22 cellular contexts compared by ENCODE assay signal in the genomic region with DNA sequence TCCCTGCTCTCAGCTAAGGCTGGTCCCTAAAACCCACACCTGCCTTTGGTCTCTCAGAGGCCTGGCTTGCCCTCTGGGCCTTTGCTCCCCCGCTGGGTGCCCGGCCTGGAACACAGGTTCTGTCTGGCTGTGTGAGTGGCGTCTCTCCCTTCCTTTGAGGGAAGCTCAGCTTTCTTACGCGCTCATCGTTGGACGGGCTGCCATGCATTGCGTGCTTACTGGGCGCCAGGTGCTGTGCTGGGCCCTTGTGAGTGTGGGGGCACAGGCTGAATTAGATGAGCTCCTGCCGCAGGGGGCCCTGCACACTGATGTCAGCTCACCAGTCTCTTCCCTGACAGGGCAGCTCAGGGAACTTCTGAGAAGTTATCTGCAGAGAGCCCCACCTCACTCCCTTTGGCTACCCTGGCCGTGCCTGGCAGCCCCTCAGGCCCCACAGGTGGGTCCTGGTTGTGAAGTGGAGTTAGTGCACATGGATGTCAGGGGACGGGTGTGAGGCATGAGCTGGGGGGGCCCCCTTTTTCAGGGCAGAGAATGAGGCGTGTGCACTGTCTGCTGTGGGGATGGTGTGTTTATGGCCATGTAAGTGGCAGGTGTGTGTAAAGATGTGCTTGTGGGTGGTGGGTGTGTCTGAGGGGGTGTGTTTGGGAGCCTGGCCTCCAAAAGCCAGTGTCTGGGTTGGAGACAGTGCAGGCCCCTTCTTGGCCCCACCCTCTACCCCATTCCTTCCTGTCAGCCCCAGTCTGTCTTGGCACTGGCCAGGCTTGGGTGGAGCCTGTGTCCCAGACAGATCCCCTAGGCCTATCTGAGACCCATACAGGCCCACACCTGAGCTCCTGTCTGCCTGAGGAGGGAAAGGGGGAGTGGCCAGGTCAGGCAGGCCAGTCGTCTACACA. TPM values are rescaled to one million over a fixed set of nuclear protein-coding genes. Genes with fewer than 3 reads are reported as not detected.
DNase-seq lines count a peak whose midpoint lies in the region; ATAC-seq and TF ChIP-seq lines count a peak whose summit lies in the region.
"Had no signal": no experiment of that assay in that cellular context is flagged by ENCODE, and none has a peak within 500 bp of the region (broad histone marks: within the 10 kb centered on the region; RNA-seq: fewer than 3 reads in every experiment).

No MANE protein-coding gene starts in this region.

- no peaks in the 10 kb centered on the region for H3K9me2 ChIP-seq in OCI-LY7 (ENCODE audit: insufficient read depth, low read length)

- BruUV-seq in OCI-LY7 (replicated peaks; lab: Mats Ljungman, UMichigan), result no TSS peak

- peak overlapping the region; percentile 9; the same call in 1 of the 2 replicates for H3K4me2 ChIP-seq in OCI-LY7 (ENCODE audit: low read length)

- peaks cover 21% of the 10 kb centered on the region; the same call in 1 of the 2 replicates for H3K79me2 ChIP-seq in OCI-LY7 (ENCODE audit: insufficient read depth, low read depth, low read length)

- no peak overlapping the region for H2AFZ ChIP-seq in OCI-LY7 (ENCODE audit: low read length)

- H3K4me1 ChIP-seq in OCI-LY7 (ENCODE audit: insufficient read depth, low read length, poor library complexity, severe bottlenecking) (peaks cover 57% of the 10 kb centered on the region), esophagus squamous epithelium (peaks cover 26 to 92% (median 43%) of the 10 kb centered on the region in 3 donors), psoas muscle (peaks cover 46% of the 10 kb centered on the region), aorta (ENCODE audit: control insufficient read depth in 1 of 2, insufficient read depth in 2 of 2, low read length in 2 of 2) (no peaks in the 10 kb centered on the region)
- H3K4me1 ChIP-seq: colonic mucosa had no signal

- no peak for TF ChIP-seq POLR2A in esophagus squamous epithelium (IDR thresholded peaks at IDR 0.05)

- POLR2A ChIA-PET in OCI-LY7 (lab: Charles Lee), result interaction anchor here (0.8 kb wide), 1 partner anchor 8 kb away, joined by 3 read pairs; no protein-coding TSS in a partner anchor

- H3K4me3 ChIP-seq in OCI-LY7 (ENCODE audit: low read depth, low read length, poor library complexity, severe bottlenecking) (no peak overlapping the region), esophagus squamous epithelium (no peak overlapping the region), psoas muscle (peak overlapping the region; percentile 65), aorta (ENCODE audit: low read length in 2 of 2) (no peak overlapping the region)
- H3K4me3 ChIP-seq: colonic mucosa, lung had no signal

- WGBS in esophagus squamous epithelium, 2 donors, result 50 to 62% methylated on average over 1 to 6 of the region's 14 CpGs
- 80 to 89% (median 83%) methylated on average over 14 of the region's 14 CpGs for WGBS in psoas muscle, 3 donors
- 90 to 95% methylated on average over 14 of the region's 14 CpGs for WGBS in aorta, 2 donors

- H4K20me1 ChIP-seq in OCI-LY7 (ENCODE audit: insufficient read depth, low read length), result no peaks in the 10 kb centered on the region

- H3K36me3 ChIP-seq in OCI-LY7 (ENCODE audit: insufficient read depth, low read length) (peaks cover 71% of the 10 kb centered on the region), esophagus squamous epithelium (peaks cover 0 to 37% (median 8%) of the 10 kb centered on the region in 3 donors), psoas muscle (ENCODE audit: insufficient read depth in 1 of 2, low read depth in 1 of 2) (no peaks in the 10 kb centered on the region), aorta (ENCODE audit: control insufficient read depth in 1 of 2, insufficient read depth in 2 of 2, low read length in 1 of 2) (no peaks in the 10 kb centered on the region)
- H3K36me3 ChIP-seq: colonic mucosa had no signal

- intact Hi-C loops in OCI-LY7 (cut with micrococcal nuclease; ENCODE audit: unreplicated experiment) (no loop called here), esophagus squamous epithelium (cut with DNase I) (no loop called here), psoas muscle (cut with DNase I) (no loop called here), aorta (cut with DNase I) (no loop called here)

- H3K9me3 ChIP-seq in OCI-LY7 (ENCODE audit: low read length) (no peaks in the 10 kb centered on the region), esophagus squamous epithelium (no peaks in the 10 kb centered on the region), psoas muscle (no peaks in the 10 kb centered on the region), aorta (ENCODE audit: control insufficient read depth, low read length) (no peaks in the 10 kb centered on the region)
- H3K9me3 ChIP-seq: colonic mucosa had no signal

- CTCF ChIA-PET in OCI-LY7 (lab: Charles Lee; ENCODE audit: unreplicated experiment), result no interaction called here

- H3K27ac ChIP-seq in OCI-LY7 (ENCODE audit: low read depth, low read length, poor library complexity, severe bottlenecking), result no peak overlapping the region
- H3K27ac ChIP-seq in esophagus squamous epithelium, result peak overlapping the region; percentile 72 to 91 (median 84)
- H3K27ac ChIP-seq in psoas muscle, result no peak overlapping the region
- no peak overlapping the region for H3K27ac ChIP-seq in aorta (ENCODE audit: low read depth in 1 of 2, low read length in 2 of 2)
- H3K27ac ChIP-seq: colonic mucosa had no signal

- no peak for TF ChIP-seq CTCF in OCI-LY7 (conservative IDR thresholded peaks at IDR 0.05; ENCODE audit: low read length)
- no peak for TF ChIP-seq CTCF in esophagus squamous epithelium (IDR thresholded peaks at IDR 0.05)
- no peak for TF ChIP-seq CTCF in psoas muscle (IDR thresholded peaks at IDR 0.05)

- ATAC-seq in psoas muscle, result no peak
- ATAC-seq in aorta (ENCODE audit: low FRiP score), result no peak
- ATAC-seq in HG02798 (IDR thresholded peaks at IDR 0.05; ENCODE audit: poor library complexity, unreplicated experiment), result no peak
- ATAC-seq: stimulated activated naive CD8-positive, alpha-beta T cell treated with anti-CD3 and anti-CD28 coated beads, Interleukin-15, amount 100 ng/mL, for 72 hours had no signal

- H3K27me3 ChIP-seq in esophagus squamous epithelium, result peaks cover 0 to 2% (median 0%) of the 10 kb centered on the region in 4 donors
- H3K27me3 ChIP-seq in psoas muscle (ENCODE audit: insufficient read depth in 3 of 3, low read length in 2 of 3), result no peaks in the 10 kb centered on the region
- H3K27me3 ChIP-seq in aorta (ENCODE audit: control insufficient read depth in 1 of 2, insufficient read depth in 2 of 2, low read length in 1 of 2), result no peaks in the 10 kb centered on the region
- H3K27me3 ChIP-seq: colonic mucosa had no signal

- peak; percentile 29 for DNase-seq in NCI-H2196 (lab: John Stamatoyannopoulos, UW; ENCODE audit: unreplicated experiment)
- no peak for DNase-seq in NCI-H2196 treated with DMSO at 0.1 percent for 48 hours (lab: John Stamatoyannopoulos, UW; ENCODE audit: unreplicated experiment)
- no peak for DNase-seq in OCI-LY7 (ENCODE audit: low spot score)
- DNase-seq in esophagus squamous epithelium (lab: John Stamatoyannopoulos, UW), result no peak
- no peak for DNase-seq in psoas muscle
- DNase-seq in activated gamma-delta T cell (lab: John Stamatoyannopoulos, UW), result no peak
- DNase-seq in aorta, result no peak
- DNase-seq: 8988T; activated CD4-positive, alpha-beta T cell treated with anti-CD3 and anti-CD28 coated beads for 1 hour; activated naive CD4-positive, alpha-beta T cell treated with anti-CD3 and anti-CD28 coated beads, Interleukin-2, amount 10 ng/mL, durations not matched to agents 7 days and 5 days; C1 segment of cervical spinal cord; colonic mucosa; DMS153; natural killer cell; NCI-H146; retina; SHP77; stimulated activated CD4-positive, alpha-beta T cell treated with anti-CD3 and anti-CD28 coated beads, Interleukin-15, amount 100 ng/mL, for 24 hours; stimulated activated naive CD8-positive, alpha-beta T cell treated with anti-CD3 and anti-CD28 coated beads, Interleukin-15, amount 100 ng/mL, for 72 hours; T-helper 9 cell had no signal

RNA-seq across cellular contexts. Expression of gene RMND5B, which starts 7.5 kb away (rescaled TPM):
- total RNA-seq in OCI-LY7 (2014; rRNA removed; shearing (Covaris generic)), result 54.2 and 68.3 TPM in 2 replicates
- 63.2 and 63.7 TPM in 2 replicates for total RNA-seq in OCI-LY7 (2022)
- 10 to 100 TPM; 43.9 to 88.1 (median 64.4) TPM for total RNA-seq in esophagus squamous epithelium
- 10 to 100 TPM; 48.0 to 54.9 (median 50.8) TPM for total RNA-seq in psoas muscle
- 10 to 100 TPM; 43.5 to 80.2 (median 55.9) TPM for polyA plus RNA-seq in psoas muscle
- 10 to 100 TPM; 35.0 to 38.8 TPM for total RNA-seq in aorta
- 10 to 100 TPM; 28.2 to 38.9 TPM for polyA plus RNA-seq in aorta

RNA-seq across cellular contexts. Expression of gene N4BP3, which starts 10.0 kb away (rescaled TPM):
- total RNA-seq in OCI-LY7 (2014; rRNA removed; shearing (Covaris generic)), result 23.7 and 28.3 TPM in 2 replicates
- total RNA-seq in OCI-LY7 (2022) (22.3 and 26.1 TPM in 2 replicates), esophagus squamous epithelium (10 to 100 TPM; 14.0 to 32.6 (median 16.1) TPM), psoas muscle (1 to 10 TPM; 1.6 to 3.7 (median 3.2) TPM), aorta (1 to 10 TPM in 1 of 2 donors, under 1 TPM in 1; 0.19 to 2.0 TPM)
- polyA plus RNA-seq in psoas muscle (1 to 10 TPM; 2.2 to 4.0 (median 2.3) TPM), aorta (under 1 TPM; 0.03 to 0.13 TPM)

RNA-seq across cellular contexts. Expression of gene NHP2, which starts 30.3 kb away (rescaled TPM):
- total RNA-seq in OCI-LY7 (2014; rRNA removed; shearing (Covaris generic)), result 309 and 344 TPM in 2 replicates
- 183 and 216 TPM in 2 replicates for total RNA-seq in OCI-LY7 (2022)
- total RNA-seq in esophagus squamous epithelium, result 100 to 1,000 TPM; 288 to 408 (median 358) TPM
- 100 to 1,000 TPM in 2 of 4 donors, 10 to 100 TPM in 2; 86.9 to 131 (median 96.0) TPM for total RNA-seq in psoas muscle
- polyA plus RNA-seq in psoas muscle, result 100 to 1,000 TPM; 132 to 301 (median 147) TPM
- total RNA-seq in aorta, result 10 to 100 TPM; 55.7 to 70.6 TPM
- polyA plus RNA-seq in aorta, result 100 to 1,000 TPM in 1 of 2 donors, 10 to 100 TPM in 1; 96.2 to 130 TPM

Comparison
In these comparisons a context has a peak if more than half of its experiments do, and no peak if none do; other contexts are left out.
1. H3K27ac ChIP-seq: peak in esophagus squamous epithelium (4 of 4); none in OCI-LY7 (single experiment), psoas muscle (single experiment) and aorta (0 of 2).